ENCODE assay signal across 35 cellular contexts in genomic region chr12:1507308-1507707, GRCh38.
"Had no signal": no experiment of that assay in that cellular context is flagged by ENCODE, and none has a peak within 500 bp of the region (broad histone marks: within the 10 kb centered on the region; RNA-seq: fewer than 3 reads in every experiment).

No MANE protein-coding gene starts in this region.

- ATAC-seq: activated naive CD4-positive, alpha-beta T cell treated with anti-CD3 and anti-CD28 coated beads, Interleukin-2, amount 50 U/mL, for 72 hours; activated T-cell treated with anti-CD3 and anti-CD28 coated beads, Interleukin-2, amount 50 U/mL, for 4 hours; PC-3; Right ventricle myocardium inferior; SK-N-SH treated with all-trans-retinoic acid at 6 μM for 48 hours had no signal

- H3K4me3 ChIP-seq: adrenal gland, Peyer's patch had no signal

- H3K27ac ChIP-seq: adrenal gland, Peyer's patch, VCaP had no signal

- DNase-seq: activated B cell treated with CpG ODN at 0.5 μM for 24 hours; activated CD4-positive, alpha-beta memory T cell treated with anti-CD3 and anti-CD28 coated beads for 36 hours; activated CD4-positive, alpha-beta T cell treated with anti-CD3 and anti-CD28 coated beads for 4 hours; activated CD4-positive, alpha-beta T cell treated with anti-CD3 and anti-CD28 coated beads, Interleukin-2, amount 50 U/mL, for 1 hour; activated CD4-positive, CD25-positive, alpha-beta regulatory T cell treated with anti-CD3 and anti-CD28 coated beads, Interleukin-2, amount 50 U/mL, for 72 hours; activated CD8-positive, alpha-beta memory T cell treated with anti-CD3 and anti-CD28 coated beads, Interleukin-2, amount 50 U/mL, for 4 hours; activated naive CD4-positive, alpha-beta T cell treated with anti-CD3 and anti-CD28 coated beads for 36 hours; activated T-cell treated with anti-CD3 and anti-CD28 coated beads for 4 hours; activated T-cell treated with anti-CD3 and anti-CD28 coated beads, Interleukin-2, amount 50 U/mL, for 4 hours; anterior cingulate cortex; central memory CD4-positive, alpha-beta T cell; Karpas-422; KBM-7; NCI-H1105 treated with DMSO at 0.1 percent for 48 hours; NCI-H146; NCI-H187; NCI-H2029 treated with DMSO at 0.1 percent for 48 hours; NCI-H2107; NCI-H2171; NCI-H510A; NCI-H526; NCI-H748 treated with DMSO at 0.1 percent for 48 hours; NK-92 treated with Interleukin-12 subunit alpha and Interleukin-12 subunit beta, amount 100 ng/mL, for 24 hours; PC-3; RPMI8226; SIG-M5; T-helper 1 cell; T-helper 2 cell; T-helper 9 cell had no signal
